ENCODE assay signal across 24 cellular contexts in the genomic region with DNA sequence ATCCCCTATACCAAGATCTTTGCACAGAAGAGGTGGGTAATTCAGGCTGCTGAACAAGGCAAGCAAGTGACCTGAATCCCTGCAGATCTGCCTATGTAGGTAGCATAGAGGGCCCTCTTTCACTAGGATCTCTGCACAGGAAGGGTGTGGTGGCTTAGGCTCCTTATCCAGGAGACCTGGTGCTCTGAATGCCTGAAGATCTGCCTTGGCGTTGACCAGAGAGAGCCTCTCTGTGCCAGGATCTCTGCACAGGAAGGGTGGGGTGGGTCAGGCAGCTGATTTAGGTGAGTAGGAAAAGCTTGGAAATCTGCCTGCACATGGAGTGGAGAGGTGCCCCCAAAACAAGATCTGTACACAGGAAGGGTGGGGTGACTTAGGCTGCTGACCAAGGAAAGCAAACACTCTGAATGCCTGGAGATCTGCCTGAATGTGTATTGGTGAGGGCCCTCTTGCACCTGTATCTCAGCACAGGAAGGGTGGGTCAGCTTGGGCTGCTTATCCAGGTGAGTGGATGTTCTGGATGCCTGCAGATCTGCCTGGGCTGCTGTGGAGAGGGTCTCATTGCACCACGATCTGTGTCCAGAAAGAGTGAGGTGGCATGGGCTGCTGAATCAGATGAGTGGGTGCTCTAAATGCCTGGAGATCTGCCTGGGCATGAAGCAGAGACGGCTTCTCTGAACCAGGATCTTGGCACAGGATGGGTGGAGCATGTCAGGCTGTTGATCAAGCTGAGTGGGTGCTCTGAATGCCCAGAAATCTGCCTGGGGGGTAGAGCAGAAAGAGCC.
"Had no signal": no experiment of that assay in that cellular context is flagged by ENCODE, and none has a peak within 500 bp of the region (broad histone marks: within the 10 kb centered on the region; RNA-seq: fewer than 3 reads in every experiment).

No MANE protein-coding gene starts in this region.

- ATAC-seq: effector memory CD8-positive, alpha-beta T cell; gastrocnemius medialis; left cardiac atrium; naive thymus-derived CD4-positive, alpha-beta T cell; right lobe of liver had no signal

- H3K36me3 ChIP-seq: ascending aorta, gastrocnemius medialis, ovary, right lobe of liver had no signal

- DNase-seq: activated CD4-positive, alpha-beta memory T cell treated with anti-CD3 and anti-CD28 coated beads, Interleukin-2, amount 10 ng/mL, durations not matched to agents 7 days and 5 days; activated CD4-positive, alpha-beta T cell treated with anti-CD3 and anti-CD28 coated beads, Interleukin-2, amount 10 ng/mL, durations not matched to agents 7 days and 5 days; activated CD4-positive, CD25-positive, alpha-beta regulatory T cell treated with anti-CD3 and anti-CD28 coated beads, Interleukin-2, amount 50 U/mL, for 72 hours; activated CD8-positive, alpha-beta memory T cell treated with anti-CD3 and anti-CD28 coated beads, Interleukin-2, amount 50 U/mL, for 48 hours; activated gamma-delta T cell; activated naive CD4-positive, alpha-beta T cell treated with anti-CD3 and anti-CD28 coated beads, Interleukin-2, amount 10 ng/mL, durations not matched to agents 7 days and 5 days; activated naive CD8-positive, alpha-beta T cell treated with anti-CD3 and anti-CD28 coated beads, Interleukin-2, amount 10 ng/mL, durations not matched to agents 7 days and 5 days; activated T-cell treated with anti-CD3 and anti-CD28 coated beads, Interleukin-2, amount 50 U/mL, for 24 hours; caudate nucleus; cortex of kidney; effector memory CD8-positive, alpha-beta T cell; gastrocnemius medialis; glutamatergic neuron; islet precursor cell; left cardiac atrium; naive thymus-derived CD4-positive, alpha-beta T cell; ovary; right lobe of liver; stimulated activated CD4-positive, alpha-beta T cell treated with anti-CD3 and anti-CD28 coated beads, Interleukin-12 subunit alpha, Interleukin-12 subunit beta, amount 100 ng/mL, for 4 hours; stimulated activated CD4-positive, alpha-beta T cell treated with anti-CD3 and anti-CD28 coated beads, Interleukin-4, amount 100 ng/mL, for 1 hour; substantia nigra; T-helper 2 cell had no signal

- H3K9me3 ChIP-seq: ovary had no signal

- H3K27me3 ChIP-seq: ascending aorta, gastrocnemius medialis, ovary, right lobe of liver had no signal

- H3K4me3 ChIP-seq: ascending aorta, gastrocnemius medialis, ovary, right lobe of liver had no signal

- H3K4me1 ChIP-seq: ascending aorta, gastrocnemius medialis, right lobe of liver had no signal

- FAIRE-seq: urothelium cell line had no signal

- H3K27ac ChIP-seq: ascending aorta, gastrocnemius medialis, ovary, right lobe of liver had no signal
